Comparison of ENCODE assay signal across 26 cellular contexts in the genomic region with DNA sequence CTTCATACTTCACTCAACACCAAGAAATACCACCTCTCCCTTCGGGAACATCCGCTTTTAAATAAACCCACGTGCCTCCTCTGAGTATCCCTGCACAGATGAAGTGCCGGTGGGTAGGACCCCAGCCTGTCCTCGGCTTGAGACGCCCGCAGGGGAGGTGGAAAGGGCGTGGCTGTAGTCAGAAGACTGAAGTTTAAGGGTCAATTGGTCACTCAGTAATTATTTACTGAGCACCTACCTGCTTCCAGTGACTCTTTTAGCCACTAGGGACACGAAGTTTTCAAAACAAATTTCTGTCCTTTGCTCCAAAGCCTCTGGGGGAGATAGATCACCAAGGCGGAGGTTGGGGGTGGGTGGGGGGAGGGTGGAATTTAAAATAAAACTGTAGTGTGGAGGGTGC.
DNase-seq lines count a peak whose midpoint lies in the region; ATAC-seq and TF ChIP-seq lines count a peak whose summit lies in the region.
"Had no signal": no experiment of that assay in that cellular context is flagged by ENCODE, and none has a peak within 500 bp of the region (broad histone marks: within the 10 kb centered on the region; RNA-seq: fewer than 3 reads in every experiment).

No MANE protein-coding gene starts in this region.

- CTCF ChIA-PET in GM10248 (lab: Yijun Ruan, JAX) = no interaction called here

- TF ChIP-seq EP300 in upper lobe of left lung (IDR thresholded peaks at IDR 0.05) = no peak

- peak; percentile 50 for TF ChIP-seq CTCF in endodermal cell (conservative IDR thresholded peaks at IDR 0.05)
- no peak for TF ChIP-seq CTCF in GM10248 (IDR thresholded peaks at IDR 0.05; ENCODE audit: control extremely low read depth, extremely low read depth, low read depth, missing control alignments)
- TF ChIP-seq CTCF in upper lobe of left lung (IDR thresholded peaks at IDR 0.05) = no peak

- peak overlapping the region; percentile 15 for H3K27ac Mint-ChIP-seq in endodermal cell
- H3K27ac Mint-ChIP-seq: activated CD4-positive, alpha-beta T cell treated with anti-CD3 and anti-CD28 coated beads for 36 hours; activated naive CD4-positive, alpha-beta T cell treated with anti-CD3 and anti-CD28 coated beads for 36 hours; CD8-positive, alpha-beta T cell; natural killer cell had no signal

- H3K36me3 ChIP-seq in endodermal cell (ENCODE audit: control insufficient read depth, insufficient read depth, low read length) (no peaks in the 10 kb centered on the region), SJCRH30 (no peaks in the 10 kb centered on the region), upper lobe of left lung (no peaks in the 10 kb centered on the region)
- H3K36me3 ChIP-seq: ovary, right atrium auricular region, stomach, transverse colon had no signal

- peaks cover 17% of the 10 kb centered on the region for H3K27me3 ChIP-seq in endodermal cell (ENCODE audit: control insufficient read depth, insufficient read depth, low read length, poor library complexity, severe bottlenecking)
- no peaks in the 10 kb centered on the region for H3K27me3 ChIP-seq in SJCRH30
- no peaks in the 10 kb centered on the region for H3K27me3 ChIP-seq in upper lobe of left lung
- H3K27me3 ChIP-seq: ovary, right atrium auricular region, transverse colon had no signal

- H3K9ac ChIP-seq in endodermal cell (ENCODE audit: extremely low read depth, low read length, poor library complexity, severe bottlenecking) = no peak overlapping the region
- H3K9ac ChIP-seq: GM23248 had no signal

- ATAC-seq in GM18517 (IDR thresholded peaks at IDR 0.05; ENCODE audit: unreplicated experiment) (peak; percentile 13), GM21367 (IDR thresholded peaks at IDR 0.05; ENCODE audit: unreplicated experiment) (peak; percentile 45), HG03135 (IDR thresholded peaks at IDR 0.05; ENCODE audit: unreplicated experiment) (peak; percentile 39), upper lobe of left lung (ENCODE audit: low FRiP score in 2 of 2) (no peak)
- ATAC-seq: activated CD4-positive, alpha-beta T cell treated with anti-CD3 and anti-CD28 coated beads for 36 hours; left lobe of liver; natural killer cell had no signal

- H3K4me1 Mint-ChIP-seq in endodermal cell = peaks cover 2% of the 10 kb centered on the region
- H3K4me1 Mint-ChIP-seq: activated CD4-positive, alpha-beta T cell treated with anti-CD3 and anti-CD28 coated beads for 36 hours; natural killer cell had no signal

- POLR2A ChIA-PET in GM10248 (lab: Yijun Ruan, JAX) = no interaction called here

- no peak overlapping the region for H3K4me3 ChIP-seq in endodermal cell (ENCODE audit: low read length)
- no peak overlapping the region for H3K4me3 ChIP-seq in SJCRH30
- H3K4me3 ChIP-seq in upper lobe of left lung = no peak overlapping the region
- H3K4me3 ChIP-seq: GM23248, ovary, right atrium auricular region, stomach, transverse colon had no signal

- no peak for TF ChIP-seq POLR2A in upper lobe of left lung (IDR thresholded peaks at IDR 0.05)

- no peak overlapping the region for H3K4me3 Mint-ChIP-seq in endodermal cell
- H3K4me3 Mint-ChIP-seq: activated CD4-positive, alpha-beta T cell treated with anti-CD3 and anti-CD28 coated beads for 36 hours; activated naive CD4-positive, alpha-beta T cell treated with anti-CD3 and anti-CD28 coated beads for 36 hours; CD8-positive, alpha-beta T cell; natural killer cell had no signal

- H3K27ac ChIP-seq in endodermal cell (ENCODE audit: low read depth, low read length) (no peak overlapping the region), SJCRH30 (no peak overlapping the region), upper lobe of left lung (no peak overlapping the region)
- H3K27ac ChIP-seq: GM23248, ovary, right atrium auricular region, stomach, transverse colon had no signal

- H3K4me1 ChIP-seq in endodermal cell (ENCODE audit: control insufficient read depth, insufficient read depth, low read length) (no peaks in the 10 kb centered on the region), SJCRH30 (no peaks in the 10 kb centered on the region), upper lobe of left lung (no peaks in the 10 kb centered on the region)
- H3K4me1 ChIP-seq: right atrium auricular region, stomach, transverse colon had no signal

- DNase-seq in endodermal cell = no peak
- no peak for DNase-seq in SJCRH30
- no peak for DNase-seq in posterior vena cava (ENCODE audit: low spot score)
- no peak for DNase-seq in GM10248 (ENCODE audit: extremely low spot score)
- no peak for DNase-seq in upper lobe of left lung
- DNase-seq: activated naive CD4-positive, alpha-beta T cell treated with anti-CD3 and anti-CD28 coated beads for 36 hours; activated T-cell treated with anti-CD3 and anti-CD28 coated beads, Interleukin-2, amount 50 U/mL, for 48 hours; aorta; caudate nucleus; dermis blood vessel endothelial cell; GF-D8; natural killer cell; NCI-H1694 treated with DMSO at 0.1 percent for 48 hours; ovary; SIG-M5; stomach; T-helper 1 cell; transverse colon had no signal

- 92 to 100% methylated on average over 2 to 9 of the region's 10 CpGs for WGBS in endodermal cell (ENCODE audit: insufficient coverage in 1 of 2, insufficient read length in 1 of 2), 2 experiments
- WGBS in upper lobe of left lung, 2 donors = 52 to 59% methylated on average over 10 of the region's 10 CpGs

- intact Hi-C loops in posterior vena cava (cut with DNase I) = no loop called here

- H3K9me3 ChIP-seq in endodermal cell (ENCODE audit: control insufficient read depth, low read length) = peaks cover 4% of the 10 kb centered on the region
- H3K9me3 ChIP-seq in SJCRH30 (replicated peaks) = no peaks in the 10 kb centered on the region
- H3K9me3 ChIP-seq in upper lobe of left lung = peaks cover 0 to 9% (median 4%) of the 10 kb centered on the region in 4 donors
- H3K9me3 ChIP-seq: ovary, transverse colon had no signal

- H3K27me3 Mint-ChIP-seq in endodermal cell (ENCODE audit: insufficient read depth) = peaks cover 7% of the 10 kb centered on the region

- no peaks in the 10 kb centered on the region for H3K36me3 Mint-ChIP-seq in endodermal cell (ENCODE audit: low read depth)
- H3K36me3 Mint-ChIP-seq: CD8-positive, alpha-beta T cell; natural killer cell had no signal

- peaks cover 6% of the 10 kb centered on the region for H3K9me3 Mint-ChIP-seq in endodermal cell
- H3K9me3 Mint-ChIP-seq: natural killer cell had no signal

Comparison
In these comparisons a context has a peak if more than half of its experiments do, and no peak if none do; other contexts are left out.
1. ATAC-seq: peak in GM18517 (single experiment), GM21367 (single experiment) and HG03135 (single experiment); none in upper lobe of left lung (0 of 2).